1 cellular context compared by ENCODE assay signal in the genomic region with DNA sequence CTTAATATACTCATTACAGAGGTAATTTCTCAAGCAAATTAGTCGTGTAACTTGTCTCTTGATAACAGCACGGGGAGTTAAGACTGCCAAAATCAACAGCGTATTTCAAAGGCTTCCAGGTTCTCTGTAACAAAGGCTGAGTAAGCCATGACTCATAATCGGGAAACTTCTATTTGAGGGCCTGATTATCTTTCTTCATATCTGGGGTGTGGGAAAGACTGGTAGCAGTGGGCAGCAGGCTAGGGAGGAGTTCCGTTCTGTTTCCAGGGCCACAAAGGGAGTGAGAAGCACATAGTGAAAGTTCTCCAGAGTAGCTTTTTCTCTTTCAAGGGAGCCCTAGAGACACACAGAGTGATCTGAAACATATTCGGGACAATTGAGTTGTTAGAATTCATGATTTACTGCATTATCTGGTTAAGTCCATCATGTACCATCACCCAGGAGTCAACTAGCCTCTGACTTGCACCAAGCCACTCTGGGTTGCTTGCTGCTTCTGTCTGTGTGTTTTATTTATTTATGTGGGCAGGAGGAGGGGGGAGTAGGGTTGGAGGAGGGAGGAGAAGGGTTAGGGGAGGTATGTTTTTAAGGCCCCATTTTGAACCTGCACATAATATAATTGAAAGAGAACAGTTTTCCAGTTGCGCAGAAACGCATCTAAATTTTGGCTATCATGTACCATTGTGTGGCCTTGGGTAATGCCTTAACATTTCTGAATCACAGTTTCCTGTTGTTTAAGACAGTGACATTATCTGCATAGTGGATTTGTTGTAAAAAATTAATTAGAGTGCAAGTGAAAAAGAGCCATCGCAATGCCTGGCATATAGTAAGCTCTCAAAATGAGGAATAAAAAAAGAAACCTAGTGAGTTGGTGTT.
TF ChIP-seq lines count a peak whose summit lies in the region.

No MANE protein-coding gene starts in this region.

TF ChIP-seq in HepG2, 621 proteins besides CTCF, POLR2A, EP300 and RAD21 (continued from another document and continues in another):
- no peak for TF ChIP-seq POLR2G (IDR thresholded peaks at IDR 0.05; ENCODE audit: low read depth, low read length)
- TF ChIP-seq, protein P1, sequence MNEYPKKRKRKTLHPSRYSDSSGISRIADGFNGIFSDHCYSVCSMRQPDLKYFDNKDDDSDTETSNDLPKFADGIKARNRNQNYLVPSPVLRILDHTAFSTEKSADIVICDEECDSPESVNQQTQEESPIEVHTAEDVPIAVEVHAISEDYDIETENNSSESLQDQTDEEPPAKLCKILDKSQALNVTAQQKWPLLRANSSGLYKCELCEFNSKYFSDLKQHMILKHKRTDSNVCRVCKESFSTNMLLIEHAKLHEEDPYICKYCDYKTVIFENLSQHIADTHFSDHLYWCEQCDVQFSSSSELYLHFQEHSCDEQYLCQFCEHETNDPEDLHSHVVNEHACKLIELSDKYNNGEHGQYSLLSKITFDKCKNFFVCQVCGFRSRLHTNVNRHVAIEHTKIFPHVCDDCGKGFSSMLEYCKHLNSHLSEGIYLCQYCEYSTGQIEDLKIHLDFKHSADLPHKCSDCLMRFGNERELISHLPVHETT (CRISPR knock-in tag; conservative IDR thresholded peaks at IDR 0.05) = no peak
- TF ChIP-seq, protein P2, sequence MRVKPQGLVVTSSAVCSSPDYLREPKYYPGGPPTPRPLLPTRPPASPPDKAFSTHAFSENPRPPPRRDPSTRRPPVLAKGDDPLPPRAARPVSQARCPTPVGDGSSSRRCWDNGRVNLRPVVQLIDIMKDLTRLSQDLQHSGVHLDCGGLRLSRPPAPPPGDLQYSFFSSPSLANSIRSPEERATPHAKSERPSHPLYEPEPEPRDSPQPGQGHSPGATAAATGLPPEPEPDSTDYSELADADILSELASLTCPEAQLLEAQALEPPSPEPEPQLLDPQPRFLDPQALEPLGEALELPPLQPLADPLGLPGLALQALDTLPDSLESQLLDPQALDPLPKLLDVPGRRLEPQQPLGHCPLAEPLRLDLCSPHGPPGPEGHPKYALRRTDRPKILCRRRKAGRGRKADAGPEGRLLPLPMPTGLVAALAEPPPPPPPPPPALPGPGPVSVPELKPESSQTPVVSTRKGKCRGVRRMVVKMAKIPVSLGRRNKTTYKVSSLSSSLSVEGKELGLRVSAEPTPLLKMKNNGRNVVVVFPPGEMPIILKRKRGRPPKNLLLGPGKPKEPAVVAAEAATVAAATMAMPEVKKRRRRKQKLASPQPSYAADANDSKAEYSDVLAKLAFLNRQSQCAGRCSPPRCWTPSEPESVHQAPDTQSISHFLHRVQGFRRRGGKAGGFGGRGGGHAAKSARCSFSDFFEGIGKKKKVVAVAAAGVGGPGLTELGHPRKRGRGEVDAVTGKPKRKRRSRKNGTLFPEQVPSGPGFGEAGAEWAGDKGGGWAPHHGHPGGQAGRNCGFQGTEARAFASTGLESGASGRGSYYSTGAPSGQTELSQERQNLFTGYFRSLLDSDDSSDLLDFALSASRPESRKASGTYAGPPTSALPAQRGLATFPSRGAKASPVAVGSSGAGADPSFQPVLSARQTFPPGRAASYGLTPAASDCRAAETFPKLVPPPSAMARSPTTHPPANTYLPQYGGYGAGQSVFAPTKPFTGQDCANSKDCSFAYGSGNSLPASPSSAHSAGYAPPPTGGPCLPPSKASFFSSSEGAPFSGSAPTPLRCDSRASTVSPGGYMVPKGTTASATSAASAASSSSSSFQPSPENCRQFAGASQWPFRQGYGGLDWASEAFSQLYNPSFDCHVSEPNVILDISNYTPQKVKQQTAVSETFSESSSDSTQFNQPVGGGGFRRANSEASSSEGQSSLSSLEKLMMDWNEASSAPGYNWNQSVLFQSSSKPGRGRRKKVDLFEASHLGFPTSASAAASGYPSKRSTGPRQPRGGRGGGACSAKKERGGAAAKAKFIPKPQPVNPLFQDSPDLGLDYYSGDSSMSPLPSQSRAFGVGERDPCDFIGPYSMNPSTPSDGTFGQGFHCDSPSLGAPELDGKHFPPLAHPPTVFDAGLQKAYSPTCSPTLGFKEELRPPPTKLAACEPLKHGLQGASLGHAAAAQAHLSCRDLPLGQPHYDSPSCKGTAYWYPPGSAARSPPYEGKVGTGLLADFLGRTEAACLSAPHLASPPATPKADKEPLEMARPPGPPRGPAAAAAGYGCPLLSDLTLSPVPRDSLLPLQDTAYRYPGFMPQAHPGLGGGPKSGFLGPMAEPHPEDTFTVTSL (CRISPR knock-in tag; IDR thresholded peaks at IDR 0.05; ENCODE audit: borderline replicate concordance) = peak; percentile 53; the same call in 1 of the 2 replicates
- TF ChIP-seq ZC3H13 (CRISPR knock-in tag; IDR thresholded peaks at IDR 0.05) = no peak
- TF ChIP-seq ZNF660 (CRISPR knock-in tag; IDR thresholded peaks at IDR 0.05; ENCODE audit: borderline replicate concordance, low read depth) = no peak
- no peak for TF ChIP-seq ZNF644 (CRISPR knock-in tag; IDR thresholded peaks at IDR 0.05; ENCODE audit: low read depth)
- TF ChIP-seq, protein P3, sequence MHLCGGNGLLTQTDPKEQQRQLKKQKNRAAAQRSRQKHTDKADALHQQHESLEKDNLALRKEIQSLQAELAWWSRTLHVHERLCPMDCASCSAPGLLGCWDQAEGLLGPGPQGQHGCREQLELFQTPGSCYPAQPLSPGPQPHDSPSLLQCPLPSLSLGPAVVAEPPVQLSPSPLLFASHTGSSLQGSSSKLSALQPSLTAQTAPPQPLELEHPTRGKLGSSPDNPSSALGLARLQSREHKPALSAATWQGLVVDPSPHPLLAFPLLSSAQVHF (CRISPR knock-in tag; IDR thresholded peaks at IDR 0.05) = no peak
- TF ChIP-seq FOXK1 (CRISPR knock-in tag; IDR thresholded peaks at IDR 0.05; ENCODE audit: borderline replicate concordance, low read depth) = no peak
- no peak for TF ChIP-seq FOXA1 (IDR thresholded peaks at IDR 0.05)
- TF ChIP-seq FOXA1 (CRISPR knock-in tag; IDR thresholded peaks at IDR 0.05) = 0 out of 2 replicates have a peak, but pooled peaks have one; percentile 27
- no peak for TF ChIP-seq SMAD1 (CRISPR knock-in tag; IDR thresholded peaks at IDR 0.05; ENCODE audit: borderline replicate concordance, low read depth)
- peak; percentile 17; the same call in 1 of the 2 replicates for TF ChIP-seq RARA (CRISPR knock-in tag; IDR thresholded peaks at IDR 0.05)
- TF ChIP-seq, protein P4, sequence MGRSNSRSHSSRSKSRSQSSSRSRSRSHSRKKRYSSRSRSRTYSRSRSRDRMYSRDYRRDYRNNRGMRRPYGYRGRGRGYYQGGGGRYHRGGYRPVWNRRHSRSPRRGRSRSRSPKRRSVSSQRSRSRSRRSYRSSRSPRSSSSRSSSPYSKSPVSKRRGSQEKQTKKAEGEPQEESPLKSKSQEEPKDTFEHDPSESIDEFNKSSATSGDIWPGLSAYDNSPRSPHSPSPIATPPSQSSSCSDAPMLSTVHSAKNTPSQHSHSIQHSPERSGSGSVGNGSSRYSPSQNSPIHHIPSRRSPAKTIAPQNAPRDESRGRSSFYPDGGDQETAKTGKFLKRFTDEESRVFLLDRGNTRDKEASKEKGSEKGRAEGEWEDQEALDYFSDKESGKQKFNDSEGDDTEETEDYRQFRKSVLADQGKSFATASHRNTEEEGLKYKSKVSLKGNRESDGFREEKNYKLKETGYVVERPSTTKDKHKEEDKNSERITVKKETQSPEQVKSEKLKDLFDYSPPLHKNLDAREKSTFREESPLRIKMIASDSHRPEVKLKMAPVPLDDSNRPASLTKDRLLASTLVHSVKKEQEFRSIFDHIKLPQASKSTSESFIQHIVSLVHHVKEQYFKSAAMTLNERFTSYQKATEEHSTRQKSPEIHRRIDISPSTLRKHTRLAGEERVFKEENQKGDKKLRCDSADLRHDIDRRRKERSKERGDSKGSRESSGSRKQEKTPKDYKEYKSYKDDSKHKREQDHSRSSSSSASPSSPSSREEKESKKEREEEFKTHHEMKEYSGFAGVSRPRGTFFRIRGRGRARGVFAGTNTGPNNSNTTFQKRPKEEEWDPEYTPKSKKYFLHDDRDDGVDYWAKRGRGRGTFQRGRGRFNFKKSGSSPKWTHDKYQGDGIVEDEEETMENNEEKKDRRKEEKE (IDR thresholded peaks at IDR 0.05) = no peak
- no peak for TF ChIP-seq HHEX (CRISPR knock-in tag; IDR thresholded peaks at IDR 0.05)
- peak; percentile 77; the same call in 1 of the 2 replicates for TF ChIP-seq HMG20A (CRISPR knock-in tag; IDR thresholded peaks at IDR 0.05; ENCODE audit: borderline replicate concordance)
- TF ChIP-seq SAP130 (CRISPR knock-in tag; IDR thresholded peaks at IDR 0.05; ENCODE audit: low read depth) = peak; percentile 18; the same call in 1 of the 2 replicates
- TF ChIP-seq CBX5 (CRISPR knock-in tag; IDR thresholded peaks at IDR 0.05; ENCODE audit: borderline replicate concordance) = no peak
- TF ChIP-seq ASH2L (IDR thresholded peaks at IDR 0.05; ENCODE audit: insufficient read length, low read depth, low read length) = peak; percentile 36
- no peak for TF ChIP-seq ZNF749 (CRISPR knock-in tag; IDR thresholded peaks at IDR 0.05; ENCODE audit: borderline replicate concordance)
- TF ChIP-seq ZNF709 (CRISPR knock-in tag; IDR thresholded peaks at IDR 0.05) = no peak
- no peak for TF ChIP-seq MAFG (CRISPR knock-in tag; IDR thresholded peaks at IDR 0.05)
- TF ChIP-seq ZNF451 (CRISPR knock-in tag; IDR thresholded peaks at IDR 0.05) = no peak
- no peak for TF ChIP-seq U2AF2 (IDR thresholded peaks at IDR 0.05; ENCODE audit: low read depth, low read length)
- no peak for TF ChIP-seq TRIM24 (CRISPR knock-in tag; IDR thresholded peaks at IDR 0.05)
- TF ChIP-seq, protein P5, sequence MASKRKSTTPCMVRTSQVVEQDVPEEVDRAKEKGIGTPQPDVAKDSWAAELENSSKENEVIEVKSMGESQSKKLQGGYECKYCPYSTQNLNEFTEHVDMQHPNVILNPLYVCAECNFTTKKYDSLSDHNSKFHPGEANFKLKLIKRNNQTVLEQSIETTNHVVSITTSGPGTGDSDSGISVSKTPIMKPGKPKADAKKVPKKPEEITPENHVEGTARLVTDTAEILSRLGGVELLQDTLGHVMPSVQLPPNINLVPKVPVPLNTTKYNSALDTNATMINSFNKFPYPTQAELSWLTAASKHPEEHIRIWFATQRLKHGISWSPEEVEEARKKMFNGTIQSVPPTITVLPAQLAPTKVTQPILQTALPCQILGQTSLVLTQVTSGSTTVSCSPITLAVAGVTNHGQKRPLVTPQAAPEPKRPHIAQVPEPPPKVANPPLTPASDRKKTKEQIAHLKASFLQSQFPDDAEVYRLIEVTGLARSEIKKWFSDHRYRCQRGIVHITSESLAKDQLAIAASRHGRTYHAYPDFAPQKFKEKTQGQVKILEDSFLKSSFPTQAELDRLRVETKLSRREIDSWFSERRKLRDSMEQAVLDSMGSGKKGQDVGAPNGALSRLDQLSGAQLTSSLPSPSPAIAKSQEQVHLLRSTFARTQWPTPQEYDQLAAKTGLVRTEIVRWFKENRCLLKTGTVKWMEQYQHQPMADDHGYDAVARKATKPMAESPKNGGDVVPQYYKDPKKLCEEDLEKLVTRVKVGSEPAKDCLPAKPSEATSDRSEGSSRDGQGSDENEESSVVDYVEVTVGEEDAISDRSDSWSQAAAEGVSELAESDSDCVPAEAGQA (IDR thresholded peaks at IDR 0.05; ENCODE audit: low read depth) = no peak
- TF ChIP-seq, protein P5 (CRISPR knock-in tag; IDR thresholded peaks at IDR 0.05; ENCODE audit: borderline replicate concordance) = no peak
- no peak for TF ChIP-seq BRD4 (CRISPR knock-in tag; IDR thresholded peaks at IDR 0.05)
- TF ChIP-seq, protein P6, sequence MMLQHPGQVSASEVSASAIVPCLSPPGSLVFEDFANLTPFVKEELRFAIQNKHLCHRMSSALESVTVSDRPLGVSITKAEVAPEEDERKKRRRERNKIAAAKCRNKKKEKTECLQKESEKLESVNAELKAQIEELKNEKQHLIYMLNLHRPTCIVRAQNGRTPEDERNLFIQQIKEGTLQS (CRISPR knock-in tag; IDR thresholded peaks at IDR 0.05) = peak; percentile 61; the same call in 1 of the 2 replicates
- TF ChIP-seq BCL6 (CRISPR knock-in tag; IDR thresholded peaks at IDR 0.05) = no peak
- TF ChIP-seq SNAI1 (CRISPR knock-in tag; IDR thresholded peaks at IDR 0.05; ENCODE audit: borderline replicate concordance) = no peak
- TF ChIP-seq RBAK (CRISPR knock-in tag; IDR thresholded peaks at IDR 0.05) = no peak
- TF ChIP-seq, protein P7, sequence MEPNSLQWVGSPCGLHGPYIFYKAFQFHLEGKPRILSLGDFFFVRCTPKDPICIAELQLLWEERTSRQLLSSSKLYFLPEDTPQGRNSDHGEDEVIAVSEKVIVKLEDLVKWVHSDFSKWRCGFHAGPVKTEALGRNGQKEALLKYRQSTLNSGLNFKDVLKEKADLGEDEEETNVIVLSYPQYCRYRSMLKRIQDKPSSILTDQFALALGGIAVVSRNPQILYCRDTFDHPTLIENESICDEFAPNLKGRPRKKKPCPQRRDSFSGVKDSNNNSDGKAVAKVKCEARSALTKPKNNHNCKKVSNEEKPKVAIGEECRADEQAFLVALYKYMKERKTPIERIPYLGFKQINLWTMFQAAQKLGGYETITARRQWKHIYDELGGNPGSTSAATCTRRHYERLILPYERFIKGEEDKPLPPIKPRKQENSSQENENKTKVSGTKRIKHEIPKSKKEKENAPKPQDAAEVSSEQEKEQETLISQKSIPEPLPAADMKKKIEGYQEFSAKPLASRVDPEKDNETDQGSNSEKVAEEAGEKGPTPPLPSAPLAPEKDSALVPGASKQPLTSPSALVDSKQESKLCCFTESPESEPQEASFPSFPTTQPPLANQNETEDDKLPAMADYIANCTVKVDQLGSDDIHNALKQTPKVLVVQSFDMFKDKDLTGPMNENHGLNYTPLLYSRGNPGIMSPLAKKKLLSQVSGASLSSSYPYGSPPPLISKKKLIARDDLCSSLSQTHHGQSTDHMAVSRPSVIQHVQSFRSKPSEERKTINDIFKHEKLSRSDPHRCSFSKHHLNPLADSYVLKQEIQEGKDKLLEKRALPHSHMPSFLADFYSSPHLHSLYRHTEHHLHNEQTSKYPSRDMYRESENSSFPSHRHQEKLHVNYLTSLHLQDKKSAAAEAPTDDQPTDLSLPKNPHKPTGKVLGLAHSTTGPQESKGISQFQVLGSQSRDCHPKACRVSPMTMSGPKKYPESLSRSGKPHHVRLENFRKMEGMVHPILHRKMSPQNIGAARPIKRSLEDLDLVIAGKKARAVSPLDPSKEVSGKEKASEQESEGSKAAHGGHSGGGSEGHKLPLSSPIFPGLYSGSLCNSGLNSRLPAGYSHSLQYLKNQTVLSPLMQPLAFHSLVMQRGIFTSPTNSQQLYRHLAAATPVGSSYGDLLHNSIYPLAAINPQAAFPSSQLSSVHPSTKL (CRISPR knock-in tag; IDR thresholded peaks at IDR 0.05) = peak; percentile 79
